In genomic region chr5:150763023-150763793, GRCh38 we compare ENCODE assay signal across 1 cellular context.
TF ChIP-seq lines count a peak whose summit lies in the region.

No MANE protein-coding gene starts in this region.

TF ChIP-seq in HEK293, 187 proteins besides CTCF, POLR2A, EP300 and RAD21 (continued from another document):
- TF ChIP-seq ZSCAN4 (tag by site-specific recombination; IDR thresholded peaks at IDR 0.05) (no peak), OSR2 (tag by site-specific recombination; IDR thresholded peaks at IDR 0.05) (peak; percentile 73), ZNF394 (tag by site-specific recombination; IDR thresholded peaks at IDR 0.05; ENCODE audit: borderline replicate concordance) (peak; percentile 41; the same call in 1 of the 2 replicates), PRDM10 (tag by site-specific recombination; IDR thresholded peaks at IDR 0.05) (peak; percentile 67; the same call in 1 of the 2 replicates), YY1 (tag by site-specific recombination; IDR thresholded peaks at IDR 0.05) (no peak), ZNF830 (tag by site-specific recombination; IDR thresholded peaks at IDR 0.05; ENCODE audit: low read depth) (no peak), ZBTB8A (tag by site-specific recombination; IDR thresholded peaks at IDR 0.05) (peak; percentile 30), ZIC2 (tag by site-specific recombination; IDR thresholded peaks at IDR 0.05) (peak; percentile 57), ZNF10 (tag by site-specific recombination; IDR thresholded peaks at IDR 0.05) (peak; percentile 53; the same call in 1 of the 2 replicates), ZNF335 (tag by site-specific recombination; conservative IDR thresholded peaks at IDR 0.05) (peak; percentile 48), ZNF501 (tag by site-specific recombination; IDR thresholded peaks at IDR 0.05) (0 out of 2 replicates have a peak, but pooled peaks have one; percentile 27), ZNF416 (tag by site-specific recombination; IDR thresholded peaks at IDR 0.05) (no peak), FEZF1 (tag by site-specific recombination; IDR thresholded peaks at IDR 0.05) (no peak), ZNF600 (tag by site-specific recombination; IDR thresholded peaks at IDR 0.05) (peak; percentile 77), TRIM28 (IDR thresholded peaks at IDR 0.05; ENCODE audit: borderline replicate concordance, low read length) (0 out of 2 replicates have a peak, but pooled peaks have one; percentile 34), ZNF561 (tag by site-specific recombination; IDR thresholded peaks at IDR 0.05; ENCODE audit: borderline replicate concordance) (0 out of 2 replicates have a peak, but pooled peaks have one; percentile 45), ZNF48 (tag by site-specific recombination; IDR thresholded peaks at IDR 0.05) (no peak), ZNF37A (tag by site-specific recombination; IDR thresholded peaks at IDR 0.05) (no peak), ZNF324 (tag by site-specific recombination; IDR thresholded peaks at IDR 0.05) (no peak), ZNF785 (tag by site-specific recombination; IDR thresholded peaks at IDR 0.05) (no peak)
- TF ChIP-seq, protein P1, sequence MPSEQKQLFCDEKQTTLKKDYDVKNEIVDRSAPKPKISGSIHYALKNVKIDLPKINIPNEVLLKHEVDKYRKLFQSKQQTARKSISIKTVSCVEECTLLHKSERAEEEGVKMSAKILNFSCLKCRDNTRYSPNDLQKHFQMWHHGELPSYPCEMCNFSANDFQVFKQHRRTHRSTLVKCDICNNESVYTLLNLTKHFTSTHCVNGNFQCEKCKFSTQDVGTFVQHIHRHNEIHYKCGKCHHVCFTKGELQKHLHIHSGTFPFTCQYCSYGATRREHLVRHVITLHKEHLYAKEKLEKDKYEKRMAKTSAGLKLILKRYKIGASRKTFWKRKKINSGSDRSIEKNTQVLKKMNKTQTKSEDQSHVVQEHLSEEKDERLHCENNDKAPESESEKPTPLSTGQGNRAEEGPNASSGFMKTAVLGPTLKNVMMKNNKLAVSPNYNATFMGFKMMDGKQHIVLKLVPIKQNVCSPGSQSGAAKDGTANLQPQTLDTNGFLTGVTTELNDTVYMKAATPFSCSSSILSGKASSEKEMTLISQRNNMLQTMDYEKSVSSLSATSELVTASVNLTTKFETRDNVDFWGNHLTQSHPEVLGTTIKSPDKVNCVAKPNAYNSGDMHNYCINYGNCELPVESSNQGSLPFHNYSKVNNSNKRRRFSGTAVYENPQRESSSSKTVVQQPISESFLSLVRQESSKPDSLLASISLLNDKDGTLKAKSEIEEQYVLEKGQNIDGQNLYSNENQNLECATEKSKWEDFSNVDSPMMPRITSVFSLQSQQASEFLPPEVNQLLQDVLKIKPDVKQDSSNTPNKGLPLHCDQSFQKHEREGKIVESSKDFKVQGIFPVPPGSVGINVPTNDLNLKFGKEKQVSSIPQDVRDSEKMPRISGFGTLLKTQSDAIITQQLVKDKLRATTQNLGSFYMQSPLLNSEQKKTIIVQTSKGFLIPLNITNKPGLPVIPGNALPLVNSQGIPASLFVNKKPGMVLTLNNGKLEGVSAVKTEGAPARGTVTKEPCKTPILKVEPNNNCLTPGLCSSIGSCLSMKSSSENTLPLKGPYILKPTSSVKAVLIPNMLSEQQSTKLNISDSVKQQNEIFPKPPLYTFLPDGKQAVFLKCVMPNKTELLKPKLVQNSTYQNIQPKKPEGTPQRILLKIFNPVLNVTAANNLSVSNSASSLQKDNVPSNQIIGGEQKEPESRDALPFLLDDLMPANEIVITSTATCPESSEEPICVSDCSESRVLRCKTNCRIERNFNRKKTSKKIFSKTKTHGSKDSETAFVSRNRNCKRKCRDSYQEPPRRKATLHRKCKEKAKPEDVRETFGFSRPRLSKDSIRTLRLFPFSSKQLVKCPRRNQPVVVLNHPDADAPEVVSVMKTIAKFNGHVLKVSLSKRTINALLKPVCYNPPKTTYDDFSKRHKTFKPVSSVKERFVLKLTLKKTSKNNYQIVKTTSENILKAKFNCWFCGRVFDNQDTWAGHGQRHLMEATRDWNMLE (tag by site-specific recombination; conservative IDR thresholded peaks at IDR 0.05; ENCODE audit: low read depth), result peak; percentile 32; the same call in 1 of the 2 replicates
